Comparison of ENCODE assay signal across 1 cellular context in genomic region chr16:18926189-18926865, GRCh38.
TF ChIP-seq lines count a peak whose summit lies in the region.

Gene SMG1, minus strand, starts transcription at chr16:18926408. Its CDS starts 367 bp downstream, at chr16:18926041.

TF ChIP-seq in H1, 55 proteins besides CTCF, POLR2A, EP300 and RAD21:
- TF ChIP-seq, protein P1, sequence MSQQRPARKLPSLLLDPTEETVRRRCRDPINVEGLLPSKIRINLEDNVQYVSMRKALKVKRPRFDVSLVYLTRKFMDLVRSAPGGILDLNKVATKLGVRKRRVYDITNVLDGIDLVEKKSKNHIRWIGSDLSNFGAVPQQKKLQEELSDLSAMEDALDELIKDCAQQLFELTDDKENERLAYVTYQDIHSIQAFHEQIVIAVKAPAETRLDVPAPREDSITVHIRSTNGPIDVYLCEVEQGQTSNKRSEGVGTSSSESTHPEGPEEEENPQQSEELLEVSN (IDR thresholded peaks at IDR 0.05) = peak; percentile 91
- TF ChIP-seq, protein P2, sequence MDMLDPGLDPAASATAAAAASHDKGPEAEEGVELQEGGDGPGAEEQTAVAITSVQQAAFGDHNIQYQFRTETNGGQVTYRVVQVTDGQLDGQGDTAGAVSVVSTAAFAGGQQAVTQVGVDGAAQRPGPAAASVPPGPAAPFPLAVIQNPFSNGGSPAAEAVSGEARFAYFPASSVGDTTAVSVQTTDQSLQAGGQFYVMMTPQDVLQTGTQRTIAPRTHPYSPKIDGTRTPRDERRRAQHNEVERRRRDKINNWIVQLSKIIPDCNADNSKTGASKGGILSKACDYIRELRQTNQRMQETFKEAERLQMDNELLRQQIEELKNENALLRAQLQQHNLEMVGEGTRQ (IDR thresholded peaks at IDR 0.05; ENCODE audit: low read length) = peak; percentile 51
- peak in 1 of 2 experiments; percentile 40; a peak in 1 of 4 replicates for TF ChIP-seq SIN3A (conservative IDR thresholded peaks at IDR 0.05 in 1 of 2, IDR thresholded peaks at IDR 0.05 in 1 of 2; ENCODE audit: low read depth in 1 of 2, low read length in 2 of 2)
- 0 out of 2 replicates have a peak, but pooled peaks have one; percentile 63 for TF ChIP-seq RBBP5 (IDR thresholded peaks at IDR 0.05; ENCODE audit: borderline replicate concordance, low read depth, low read length)
- peak; percentile 54 for TF ChIP-seq ASH2L (IDR thresholded peaks at IDR 0.05; ENCODE audit: low read length)
- peak; percentile 63; the same call in 1 of the 2 replicates for TF ChIP-seq SP1 (IDR thresholded peaks at IDR 0.05; ENCODE audit: low read depth, low read length)
- TF ChIP-seq MAX (IDR thresholded peaks at IDR 0.05) = peak; percentile 86
- TF ChIP-seq CREB1 (IDR thresholded peaks at IDR 0.05) = peak; percentile 52; the same call in 1 of the 2 replicates
- TF ChIP-seq KDM4A (IDR thresholded peaks at IDR 0.05; ENCODE audit: low read depth, low read length, severe bottlenecking) = peak; percentile 21
- TF ChIP-seq SP4 (IDR thresholded peaks at IDR 0.05; ENCODE audit: low read length) = 0 out of 2 replicates have a peak, but pooled peaks have one; percentile 48
- TF ChIP-seq JUND (IDR thresholded peaks at IDR 0.05; ENCODE audit: low read length) = 0 out of 2 replicates have a peak, but pooled peaks have one; percentile 44
- 0 out of 2 replicates have a peak, but pooled peaks have one; percentile 3 for TF ChIP-seq CHD2 (IDR thresholded peaks at IDR 0.05; ENCODE audit: low read length)
- TF ChIP-seq TBP (IDR thresholded peaks at IDR 0.05; ENCODE audit: low read depth, low read length) = peak; percentile 62; the same call in 1 of the 2 replicates
- TF ChIP-seq PHF8 (conservative IDR thresholded peaks at IDR 0.05; ENCODE audit: low read depth, low read length) = peak; percentile 73
- peak; percentile 71 for TF ChIP-seq POLR2AphosphoS5 (IDR thresholded peaks at IDR 0.05; ENCODE audit: low read depth, low read length)
TF ChIP-seq in H1: peak in this region for 15; not testable (repeated sequence) for 40.
